ENCODE assay signal across 16 cellular contexts in the genomic region with DNA sequence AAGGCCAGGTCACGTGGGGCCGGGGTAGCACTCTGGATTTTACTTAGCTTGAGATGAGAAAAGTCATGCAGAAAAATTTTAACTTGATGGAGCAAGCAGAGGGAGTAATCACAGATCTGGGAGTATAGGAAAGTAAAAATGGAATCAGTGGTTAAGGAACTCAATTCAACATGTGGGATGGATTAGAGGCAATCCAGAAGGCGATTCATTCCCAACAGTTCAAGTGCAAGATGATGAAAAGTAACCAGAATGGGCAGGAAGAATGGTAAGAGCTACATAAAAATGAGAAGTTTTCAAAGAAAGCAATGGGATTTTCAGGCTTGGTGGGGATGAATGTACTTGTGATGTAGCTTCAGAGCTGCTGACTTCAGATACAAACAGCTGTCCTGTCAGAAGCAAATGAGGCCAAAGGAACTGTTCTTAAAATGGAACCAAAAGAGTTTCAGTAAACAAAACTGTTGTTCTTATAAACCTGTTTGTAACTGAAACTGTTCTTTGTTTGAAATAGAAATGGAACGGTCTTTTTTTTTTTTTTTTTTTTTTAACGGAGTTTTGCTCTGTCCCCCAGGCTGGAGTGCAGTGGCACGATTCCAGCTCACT. TPM values are rescaled to one million over a fixed set of nuclear protein-coding genes. Genes with fewer than 3 reads are reported as not detected.
A peak's percentile ranks its signal among the peaks of the same experiment; 100 is the strongest.
DNase-seq lines count a peak whose midpoint lies in the region; ATAC-seq and TF ChIP-seq lines count a peak whose summit lies in the region.
"Had no signal": no experiment of that assay in that cellular context is flagged by ENCODE, and none has a peak within 500 bp of the region (broad histone marks: within the 10 kb centered on the region; RNA-seq: fewer than 3 reads in every experiment).

No MANE protein-coding gene starts in this region.

- no peak overlapping the region for H3K27ac ChIP-seq in CD8-positive, alpha-beta memory T cell (ENCODE audit: low read depth, low read length)
- H3K27ac ChIP-seq: ovary, tibial artery had no signal

- no peaks in the 10 kb centered on the region for H3K4me1 ChIP-seq in CD8-positive, alpha-beta memory T cell (ENCODE audit: insufficient read depth, low read length)

- no peaks in the 10 kb centered on the region for H3K27me3 Mint-ChIP-seq in activated T-cell treated with anti-CD3 and anti-CD28 coated beads, Interleukin-2, amount 50 U/mL, for 72 hours (ENCODE audit: low read depth)
- no peaks in the 10 kb centered on the region for H3K27me3 Mint-ChIP-seq in activated T-cell treated with anti-CD3 and anti-CD28 coated beads, Interleukin-2, amount 50 U/mL, for 4 hours (ENCODE audit: low read depth)
- no peaks in the 10 kb centered on the region for H3K27me3 Mint-ChIP-seq in T-helper 17 cell
- peaks cover 0 to 2% of the 10 kb centered on the region in 2 donors for H3K27me3 Mint-ChIP-seq in CD8-positive, alpha-beta memory T cell
- H3K27me3 Mint-ChIP-seq: memory B cell had no signal

- no peak overlapping the region for H3K4me3 Mint-ChIP-seq in activated T-cell treated with anti-CD3 and anti-CD28 coated beads, Interleukin-2, amount 50 U/mL, for 72 hours
- H3K4me3 Mint-ChIP-seq in activated T-cell treated with anti-CD3 and anti-CD28 coated beads, Interleukin-2, amount 50 U/mL, for 4 hours, result no peak overlapping the region
- no peak overlapping the region for H3K4me3 Mint-ChIP-seq in T-helper 17 cell
- H3K4me3 Mint-ChIP-seq in CD8-positive, alpha-beta memory T cell, result peak overlapping the region in 1 of 7 donors; percentile 74
- H3K4me3 Mint-ChIP-seq: memory B cell had no signal

- DNase-seq in activated T-cell treated with anti-CD3 and anti-CD28 coated beads, Interleukin-2, amount 50 U/mL, for 72 hours, result no peak
- no peak for DNase-seq in activated T-cell treated with anti-CD3 and anti-CD28 coated beads, Interleukin-2, amount 50 U/mL, for 4 hours
- no peak for DNase-seq in T-helper 17 cell
- DNase-seq in CD8-positive, alpha-beta memory T cell, result no peak
- no peak for DNase-seq in erythroblast (lab: John Stamatoyannopoulos, UW)
- no peak for DNase-seq in DMS79 (lab: John Stamatoyannopoulos, UW)
- DNase-seq: activated CD8-positive, alpha-beta memory T cell treated with anti-CD3 and anti-CD28 coated beads, Interleukin-2, amount 50 U/mL, for 4 hours; Caco-2; NCI-H146; NCI-H69; ovary had no signal

- no peak for TF ChIP-seq POLR2A in erythroblast (IDR thresholded peaks at IDR 0.05; ENCODE audit: low read length)

- no peaks in the 10 kb centered on the region for H3K36me3 ChIP-seq in CD8-positive, alpha-beta memory T cell (ENCODE audit: insufficient read depth, low read length)
- H3K36me3 ChIP-seq: ovary, tibial artery had no signal

- no peaks in the 10 kb centered on the region for H3K36me3 Mint-ChIP-seq in activated T-cell treated with anti-CD3 and anti-CD28 coated beads, Interleukin-2, amount 50 U/mL, for 72 hours (ENCODE audit: insufficient read depth in 2 of 2)
- no peaks in the 10 kb centered on the region for H3K36me3 Mint-ChIP-seq in activated T-cell treated with anti-CD3 and anti-CD28 coated beads, Interleukin-2, amount 50 U/mL, for 4 hours (ENCODE audit: insufficient read depth)
- peaks cover under 1% of the 10 kb centered on the region for H3K36me3 Mint-ChIP-seq in T-helper 17 cell (ENCODE audit: low read depth)
- peaks cover 0 to under 1% (median 0%) of the 10 kb centered on the region in 3 donors for H3K36me3 Mint-ChIP-seq in CD8-positive, alpha-beta memory T cell
- H3K36me3 Mint-ChIP-seq: memory B cell had no signal

- peaks cover 9% of the 10 kb centered on the region for H3K4me1 Mint-ChIP-seq in activated T-cell treated with anti-CD3 and anti-CD28 coated beads, Interleukin-2, amount 50 U/mL, for 72 hours (ENCODE audit: low read depth)
- peaks cover 5% of the 10 kb centered on the region for H3K4me1 Mint-ChIP-seq in activated T-cell treated with anti-CD3 and anti-CD28 coated beads, Interleukin-2, amount 50 U/mL, for 4 hours (ENCODE audit: low read depth)
- H3K4me1 Mint-ChIP-seq in T-helper 17 cell, result peaks cover 9% of the 10 kb centered on the region
- H3K4me1 Mint-ChIP-seq in CD8-positive, alpha-beta memory T cell, result peaks cover 6 to 7% (median 7%) of the 10 kb centered on the region in 3 donors

- POLR2A ChIA-PET in CD8-positive, alpha-beta memory T cell (lab: Charles Lee), result interaction anchor here (0.6 kb wide), 2 partner anchors 422 to 1707 kb away, joined by 4 read pairs; no protein-coding TSS in a partner anchor

- peak overlapping the region; percentile 3 for H3K27ac Mint-ChIP-seq in activated T-cell treated with anti-CD3 and anti-CD28 coated beads, Interleukin-2, amount 50 U/mL, for 72 hours
- H3K27ac Mint-ChIP-seq in T-helper 17 cell, result peak overlapping the region; percentile 43
- H3K27ac Mint-ChIP-seq in CD8-positive, alpha-beta memory T cell, result peak overlapping the region in 3 of 8 donors; percentile 32 to 64 (median 50)
- H3K27ac Mint-ChIP-seq: memory B cell had no signal

- H3K4me3 ChIP-seq in CD8-positive, alpha-beta memory T cell (ENCODE audit: low read length), result no peak overlapping the region
- H3K4me3 ChIP-seq: ovary, tibial artery had no signal

- no peak for ATAC-seq in activated T-cell treated with anti-CD3 and anti-CD28 coated beads, Interleukin-2, amount 50 U/mL, for 72 hours (replicated peaks in 1 of 2)
- ATAC-seq in activated T-cell treated with anti-CD3 and anti-CD28 coated beads, Interleukin-2, amount 50 U/mL, for 4 hours, result no peak
- peak; percentile 51 for ATAC-seq in GM21723 (IDR thresholded peaks at IDR 0.05; ENCODE audit: unreplicated experiment)
- ATAC-seq in T-helper 17 cell, result no peak
- no peak for ATAC-seq in HG02759 (IDR thresholded peaks at IDR 0.05; ENCODE audit: unreplicated experiment)
- ATAC-seq: esophagus mucosa had no signal

- H3K9me3 ChIP-seq in T-helper 17 cell (ENCODE audit: control insufficient read depth, low read length, poor library complexity, severe bottlenecking), result no peaks in the 10 kb centered on the region
- no peaks in the 10 kb centered on the region for H3K9me3 ChIP-seq in CD8-positive, alpha-beta memory T cell (ENCODE audit: low read length)
- H3K9me3 ChIP-seq: Caco-2, ovary, tibial artery had no signal

- CTCF ChIA-PET in CD8-positive, alpha-beta memory T cell (lab: Charles Lee), result interaction anchor here (0.7 kb wide), 1 partner anchor 95 kb away, joined by 3 read pairs; the partner anchor contains the start of gene CAMLG

- no peaks in the 10 kb centered on the region for H3K9me3 Mint-ChIP-seq in activated T-cell treated with anti-CD3 and anti-CD28 coated beads, Interleukin-2, amount 50 U/mL, for 72 hours
- H3K9me3 Mint-ChIP-seq in activated T-cell treated with anti-CD3 and anti-CD28 coated beads, Interleukin-2, amount 50 U/mL, for 4 hours, result no peaks in the 10 kb centered on the region
- no peaks in the 10 kb centered on the region for H3K9me3 Mint-ChIP-seq in CD8-positive, alpha-beta memory T cell
- H3K9me3 Mint-ChIP-seq: memory B cell had no signal

- H3K27me3 ChIP-seq in CD8-positive, alpha-beta memory T cell (ENCODE audit: insufficient read depth, low read length, poor library complexity, severe bottlenecking), result no peaks in the 10 kb centered on the region
- H3K27me3 ChIP-seq: ovary, tibial artery had no signal

RNA-seq across cellular contexts. Expression of gene SEC24A, which starts 5.6 kb away (rescaled TPM):
- total RNA-seq in activated T-cell treated with anti-CD3 and anti-CD28 coated beads, Interleukin-2, amount 50 U/mL, for 72 hours, result 10 to 100 TPM; 32.0 to 49.5 TPM
- 10 to 100 TPM; 27.2 to 30.0 (median 28.3) TPM for total RNA-seq in activated T-cell treated with anti-CD3 and anti-CD28 coated beads, Interleukin-2, amount 50 U/mL, for 4 hours
- 10 to 100 TPM; 17.0 to 21.0 TPM for total RNA-seq in T-helper 17 cell
- 10 to 100 TPM; 18.8 to 21.2 TPM for total RNA-seq in CD8-positive, alpha-beta memory T cell
- 8.1 TPM for polyA plus RNA-seq in CD8-positive, alpha-beta memory T cell

RNA-seq across cellular contexts. Expression of gene SAR1B, which starts 10.4 kb away (rescaled TPM):
- 10 to 100 TPM; 68.7 to 85.0 TPM for total RNA-seq in activated T-cell treated with anti-CD3 and anti-CD28 coated beads, Interleukin-2, amount 50 U/mL, for 72 hours
- total RNA-seq in activated T-cell treated with anti-CD3 and anti-CD28 coated beads, Interleukin-2, amount 50 U/mL, for 4 hours, result 10 to 100 TPM; 57.4 to 63.7 (median 58.3) TPM
- 10 to 100 TPM; 33.7 to 47.5 TPM for total RNA-seq in T-helper 17 cell
- total RNA-seq in CD8-positive, alpha-beta memory T cell, result 10 to 100 TPM; 59.7 to 61.5 TPM
- polyA plus RNA-seq in CD8-positive, alpha-beta memory T cell, result 46.4 TPM
